Comparison of ENCODE assay signal across 17 cellular contexts in the genomic region with DNA sequence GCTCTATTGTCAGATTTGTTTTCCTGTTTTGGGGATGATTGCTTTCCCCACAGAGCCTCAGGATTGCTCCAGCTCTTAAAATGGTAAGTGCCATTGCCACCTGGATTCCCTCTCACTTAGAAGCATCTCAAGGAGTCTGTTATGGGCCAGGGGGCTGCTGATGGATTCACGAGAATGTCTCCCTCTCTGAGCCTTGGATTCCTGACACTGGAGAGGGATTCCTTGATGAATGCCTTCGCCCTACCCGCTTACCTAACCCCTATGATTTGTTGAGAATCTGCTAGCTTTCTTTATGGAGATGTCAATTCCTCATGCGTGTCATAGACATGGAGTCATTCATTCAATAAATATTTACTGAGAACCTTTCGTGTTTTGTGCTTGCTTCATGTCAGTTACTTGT. TPM values are rescaled to one million over a fixed set of nuclear protein-coding genes. Genes with fewer than 3 reads are reported as not detected.
"Had no signal": no experiment of that assay in that cellular context is flagged by ENCODE, and none has a peak within 500 bp of the region (broad histone marks: within the 10 kb centered on the region; RNA-seq: fewer than 3 reads in every experiment).

No MANE protein-coding gene starts in this region.

- ATAC-seq: activated T-helper 17 cell treated with anti-CD3 and anti-CD28 coated beads, Interleukin-2, amount 50 U/mL, for 72 hours; effector memory CD8-positive, alpha-beta T cell; lower lobe of right lung; mucosa of descending colon; natural killer cell treated with Interleukin-12 subunit alpha and Interleukin-12 subunit beta and Interleukin-15 and Interleukin-18, amount 100 ng/mL, for 72 hours; sciatic nerve; T-helper 17 cell had no signal

- H3K4me3 Mint-ChIP-seq: activated CD4-positive, alpha-beta T cell treated with anti-CD3 and anti-CD28 coated beads, Interleukin-2, amount 10 ng/mL, durations not matched to agents 7 days and 5 days; activated T-helper 17 cell treated with anti-CD3 and anti-CD28 coated beads, Interleukin-2, amount 50 U/mL, for 72 hours; brain; effector memory CD8-positive, alpha-beta T cell; natural killer cell treated with Interleukin-12 subunit alpha and Interleukin-12 subunit beta and Interleukin-15 and Interleukin-18, amount 100 ng/mL, for 72 hours; stimulated activated naive CD8-positive, alpha-beta T cell treated with anti-CD3 and anti-CD28 coated beads, Interleukin-15, Interleukin-2, amounts not matched to agents 100 ng/mL and 50 ng/mL, for 24 hours; T-helper 17 cell had no signal

- H3K9me3 Mint-ChIP-seq: activated T-helper 17 cell treated with anti-CD3 and anti-CD28 coated beads, Interleukin-2, amount 50 U/mL, for 72 hours; stimulated activated naive CD8-positive, alpha-beta T cell treated with anti-CD3 and anti-CD28 coated beads, Interleukin-15, Interleukin-2, amounts not matched to agents 100 ng/mL and 50 ng/mL, for 24 hours had no signal

- H3K4me3 ChIP-seq: lower lobe of right lung, mucosa of descending colon, testis had no signal

- H3K27ac Mint-ChIP-seq: activated CD4-positive, alpha-beta T cell treated with anti-CD3 and anti-CD28 coated beads, Interleukin-2, amount 10 ng/mL, durations not matched to agents 7 days and 5 days; activated T-helper 17 cell treated with anti-CD3 and anti-CD28 coated beads, Interleukin-2, amount 50 U/mL, for 72 hours; effector memory CD8-positive, alpha-beta T cell; natural killer cell treated with Interleukin-12 subunit alpha and Interleukin-12 subunit beta and Interleukin-15 and Interleukin-18, amount 100 ng/mL, for 72 hours; stimulated activated naive CD8-positive, alpha-beta T cell treated with anti-CD3 and anti-CD28 coated beads, Interleukin-15, Interleukin-2, amounts not matched to agents 100 ng/mL and 50 ng/mL, for 24 hours; T-helper 17 cell had no signal

- H3K9me3 ChIP-seq: lower lobe of right lung, mucosa of descending colon, testis had no signal

- H3K27me3 ChIP-seq: testis had no signal

- DNase-seq: activated CD4-positive, alpha-beta T cell treated with anti-CD3 and anti-CD28 coated beads, Interleukin-2, amount 10 ng/mL, durations not matched to agents 7 days and 5 days; activated CD4-positive, CD25-positive, alpha-beta regulatory T cell; activated CD8-positive, alpha-beta memory T cell treated with anti-CD3 and anti-CD28 coated beads for 24 hours; activated naive CD4-positive, alpha-beta T cell treated with anti-CD3 and anti-CD28 coated beads, Interleukin-2, amount 50 U/mL, for 16 hours; amniotic stem cell; effector memory CD8-positive, alpha-beta T cell; lower lobe of right lung; mucosa of descending colon; stimulated activated CD4-positive, alpha-beta T cell treated with anti-CD3 and anti-CD28 coated beads, Interleukin-4, amount 100 ng/mL, for 24 hours; T-helper 17 cell; testis had no signal

- H3K4me1 ChIP-seq: lower lobe of right lung had no signal

- H3K36me3 Mint-ChIP-seq: natural killer cell treated with Interleukin-12 subunit alpha and Interleukin-12 subunit beta and Interleukin-15 and Interleukin-18, amount 100 ng/mL, for 72 hours had no signal

- H3K27me3 Mint-ChIP-seq: activated CD4-positive, alpha-beta T cell treated with anti-CD3 and anti-CD28 coated beads, Interleukin-2, amount 10 ng/mL, durations not matched to agents 7 days and 5 days; natural killer cell treated with Interleukin-12 subunit alpha and Interleukin-12 subunit beta and Interleukin-15 and Interleukin-18, amount 100 ng/mL, for 72 hours; stimulated activated naive CD8-positive, alpha-beta T cell treated with anti-CD3 and anti-CD28 coated beads, Interleukin-15, Interleukin-2, amounts not matched to agents 100 ng/mL and 50 ng/mL, for 24 hours had no signal

- H3K4me1 Mint-ChIP-seq: activated CD4-positive, alpha-beta T cell treated with anti-CD3 and anti-CD28 coated beads, Interleukin-2, amount 10 ng/mL, durations not matched to agents 7 days and 5 days; activated T-helper 17 cell treated with anti-CD3 and anti-CD28 coated beads, Interleukin-2, amount 50 U/mL, for 72 hours; T-helper 17 cell had no signal

- H3K36me3 ChIP-seq: lower lobe of right lung had no signal

- FAIRE-seq: TTC549 had no signal

- H3K27ac ChIP-seq: lower lobe of right lung, testis had no signal

RNA-seq across cellular contexts. Expression of a gene that starts 36.9 kb away (rescaled TPM):
- total RNA-seq: activated CD4-positive, alpha-beta T cell treated with anti-CD3 and anti-CD28 coated beads, Interleukin-2, amount 10 ng/mL, durations not matched to agents 7 days and 5 days; activated T-helper 17 cell treated with anti-CD3 and anti-CD28 coated beads, Interleukin-2, amount 50 U/mL, for 72 hours; natural killer cell treated with Interleukin-12 subunit alpha and Interleukin-12 subunit beta and Interleukin-15 and Interleukin-18, amount 100 ng/mL, for 72 hours; T-helper 17 cell had no signal
